In genomic region chr3:159950156-159950898, GRCh38 we compare ENCODE assay signal across 11 cellular contexts. TPM values are rescaled to one million over a fixed set of nuclear protein-coding genes. Genes with fewer than 3 reads are reported as not detected.
DNase-seq lines count a peak whose midpoint lies in the region; ATAC-seq and TF ChIP-seq lines count a peak whose summit lies in the region.
"Had no signal": no experiment of that assay in that cellular context is flagged by ENCODE, and none has a peak within 500 bp of the region (broad histone marks: within the 10 kb centered on the region; RNA-seq: fewer than 3 reads in every experiment).

No MANE protein-coding gene starts in this region.

- H3K9me3 Mint-ChIP-seq in naive thymus-derived CD8-positive, alpha-beta T cell, result no peaks in the 10 kb centered on the region
- no peaks in the 10 kb centered on the region for H3K9me3 Mint-ChIP-seq in T-helper 2 cell treated with Interferon-gamma antibody and Interleukin-4, amounts not matched to agents 5 μg/mL and 100 μg/mL, for 36 hours

- H3K4me3 ChIP-seq in smooth muscle cell, result no peak overlapping the region

- peaks cover 16 to 40% (median 26%) of the 10 kb centered on the region in 5 donors for H3K27me3 Mint-ChIP-seq in naive thymus-derived CD8-positive, alpha-beta T cell
- H3K27me3 Mint-ChIP-seq in T-helper 2 cell treated with Interferon-gamma antibody and Interleukin-4, amounts not matched to agents 5 μg/mL and 100 μg/mL, for 36 hours (ENCODE audit: low read depth), result peaks cover 68% of the 10 kb centered on the region

- H3K4me2 ChIP-seq in smooth muscle cell, result no peak overlapping the region

- H3K27me3 ChIP-seq in smooth muscle cell (ENCODE audit: low read depth), result peaks cover 7% of the 10 kb centered on the region

- H3K4me1 ChIP-seq in smooth muscle cell (ENCODE audit: low read depth), result no peaks in the 10 kb centered on the region

- no peaks in the 10 kb centered on the region for H3K4me1 Mint-ChIP-seq in naive thymus-derived CD8-positive, alpha-beta T cell
- H3K4me1 Mint-ChIP-seq in T-helper 2 cell treated with Interferon-gamma antibody and Interleukin-4, amounts not matched to agents 5 μg/mL and 100 μg/mL, for 36 hours (ENCODE audit: low read depth), result peaks cover 8% of the 10 kb centered on the region

- no peak overlapping the region for H3K4me3 Mint-ChIP-seq in naive thymus-derived CD8-positive, alpha-beta T cell
- H3K4me3 Mint-ChIP-seq in T-helper 2 cell treated with Interferon-gamma antibody and Interleukin-4, amounts not matched to agents 5 μg/mL and 100 μg/mL, for 36 hours, result no peak overlapping the region

- no peak overlapping the region for H3K9ac ChIP-seq in smooth muscle cell (ENCODE audit: low read depth)

- no peaks in the 10 kb centered on the region for H3K79me2 ChIP-seq in smooth muscle cell (ENCODE audit: low read depth)

- no peaks in the 10 kb centered on the region for H4K20me1 ChIP-seq in smooth muscle cell (ENCODE audit: low read depth)

- H3K36me3 Mint-ChIP-seq in naive thymus-derived CD8-positive, alpha-beta T cell, result no peaks in the 10 kb centered on the region
- no peaks in the 10 kb centered on the region for H3K36me3 Mint-ChIP-seq in T-helper 2 cell treated with Interferon-gamma antibody and Interleukin-4, amounts not matched to agents 5 μg/mL and 100 μg/mL, for 36 hours (ENCODE audit: low read depth)

- no peaks in the 10 kb centered on the region for H3K9me3 ChIP-seq in smooth muscle cell (replicated peaks; ENCODE audit: low read depth)

- no peaks in the 10 kb centered on the region for H3F3A ChIP-seq in smooth muscle cell (ENCODE audit: low read depth)

- no peak overlapping the region for H2AFZ ChIP-seq in smooth muscle cell (ENCODE audit: low read depth)

- TF ChIP-seq CTCF in GM10266 (IDR thresholded peaks at IDR 0.05; ENCODE audit: control insufficient read depth, insufficient read depth, low read depth, missing control alignments) (no peak), smooth muscle cell (IDR thresholded peaks at IDR 0.05; ENCODE audit: borderline replicate concordance, insufficient read depth, poor library complexity, severe bottlenecking) (no peak)

- POLR2A ChIA-PET in naive thymus-derived CD8-positive, alpha-beta T cell (lab: Charles Lee), result no interaction called here

- WGBS in smooth muscle cell (ENCODE audit: low lambda C conversion rate), result 79% methylated on average over 3 of the region's 3 CpGs

- H3K27ac Mint-ChIP-seq in naive thymus-derived CD8-positive, alpha-beta T cell, result no peak overlapping the region
- no peak overlapping the region for H3K27ac Mint-ChIP-seq in T-helper 2 cell treated with Interferon-gamma antibody and Interleukin-4, amounts not matched to agents 5 μg/mL and 100 μg/mL, for 36 hours

- DNase-seq in GM10266 (ENCODE audit: extremely low spot score), result peak; percentile 12
- DNase-seq in MV-4-11 (lab: John Stamatoyannopoulos, UW), result peak; percentile 88
- no peak for DNase-seq in naive thymus-derived CD8-positive, alpha-beta T cell
- no peak for DNase-seq in smooth muscle cell (lab: John Stamatoyannopoulos, UW; ENCODE audit: unreplicated experiment)
- DNase-seq in A172 (ENCODE audit: low spot score), result no peak
- no peak for DNase-seq in T-helper 2 cell treated with Interferon-gamma antibody and Interleukin-4, amounts not matched to agents 5 μg/mL and 100 μg/mL, for 36 hours (ENCODE audit: low spot score)
- DNase-seq: aorta, NCI-H2029 had no signal

- H3K36me3 ChIP-seq in smooth muscle cell (ENCODE audit: low read depth), result no peaks in the 10 kb centered on the region

- H3K27ac ChIP-seq in smooth muscle cell (ENCODE audit: low read depth), result no peak overlapping the region
- H3K27ac ChIP-seq: HL-60 had no signal

- ATAC-seq in GM19452 (IDR thresholded peaks at IDR 0.05; ENCODE audit: unreplicated experiment), result peak; percentile 81
- peak; percentile 68 for ATAC-seq in HG02943 (IDR thresholded peaks at IDR 0.05; ENCODE audit: low read depth, unreplicated experiment)
- ATAC-seq in naive thymus-derived CD8-positive, alpha-beta T cell, result no peak

RNA-seq across cellular contexts. Expression of gene IL12A, which starts 38.3 kb away (rescaled TPM):
- 1 to 10 TPM; 1.0 to 3.0 TPM for total RNA-seq in naive thymus-derived CD8-positive, alpha-beta T cell
- polyA plus RNA-seq in naive thymus-derived CD8-positive, alpha-beta T cell, result under 1 TPM; 0.37 to 0.60 (median 0.43) TPM
- 0.09 and 1.9 TPM in 2 replicates for total RNA-seq in smooth muscle cell
- polyA plus RNA-seq in smooth muscle cell, result 0.35 TPM in 1 of 2 replicates, not detected in the other
- 2.0 and 9.1 TPM in 2 replicates for total RNA-seq in A172 (2014; rRNA removed; shearing (Covaris generic))

Comparison
In these comparisons a context has a peak if more than half of its experiments do, and no peak if none do; other contexts are left out.
1. DNase-seq: peak in GM10266 (single experiment) and MV-4-11 (single experiment); none in naive thymus-derived CD8-positive, alpha-beta T cell (0 of 10), smooth muscle cell (single experiment), A172 (single experiment) and T-helper 2 cell treated with Interferon-gamma antibody and Interleukin-4, amounts not matched to agents 5 μg/mL and 100 μg/mL, for 36 hours (single experiment).
2. ATAC-seq: peak in GM19452 (single experiment) and HG02943 (single experiment); none in naive thymus-derived CD8-positive, alpha-beta T cell (0 of 2).